12 cellular contexts compared by ENCODE assay signal in the genomic region with DNA sequence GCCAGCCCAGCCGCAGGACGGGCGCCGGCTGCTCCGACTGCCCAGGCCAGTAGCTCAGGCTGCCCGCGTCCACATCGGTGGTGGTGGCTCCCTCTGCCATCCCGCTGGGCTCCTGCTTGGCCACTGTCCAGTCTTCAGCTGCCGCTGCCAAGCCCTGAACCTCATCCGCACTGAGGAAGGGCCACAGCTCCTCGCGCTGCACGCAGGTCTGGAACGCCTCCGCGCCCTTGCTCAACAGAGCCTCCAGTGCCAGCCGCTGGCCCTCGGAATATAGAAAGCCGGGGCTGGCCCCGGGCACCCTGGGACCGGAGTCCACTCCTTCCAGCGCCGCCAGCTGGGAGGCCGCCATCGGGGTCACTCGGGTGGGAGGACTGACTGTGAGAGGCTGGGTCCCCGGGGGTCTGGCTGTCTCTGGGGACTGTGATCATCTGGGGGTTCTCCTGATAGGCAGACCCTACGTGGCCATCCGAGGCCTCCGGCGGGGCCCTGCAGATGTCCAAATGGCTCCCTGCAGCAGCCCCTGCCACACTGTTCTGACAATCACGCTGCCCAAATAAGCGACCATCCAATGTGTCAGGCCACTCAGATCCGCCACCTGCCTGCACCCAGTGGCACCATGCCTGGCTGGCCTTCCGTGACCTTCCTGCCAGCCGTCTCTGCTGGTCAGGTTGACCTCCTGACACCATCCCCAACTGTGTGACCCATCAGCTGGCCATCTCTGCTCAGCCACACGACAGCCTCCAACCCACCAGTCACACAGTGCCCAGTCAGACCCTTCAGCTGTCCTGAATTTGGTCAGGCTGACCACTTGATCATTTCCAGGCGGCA. TPM values are rescaled to one million over a fixed set of nuclear protein-coding genes. Genes with fewer than 3 reads are reported as not detected.
A peak's percentile ranks its signal among the peaks of the same experiment; 100 is the strongest.
DNase-seq lines count a peak whose midpoint lies in the region; ATAC-seq and TF ChIP-seq lines count a peak whose summit lies in the region.
"Had no signal": no experiment of that assay in that cellular context is flagged by ENCODE, and none has a peak within 500 bp of the region (broad histone marks: within the 10 kb centered on the region; RNA-seq: fewer than 3 reads in every experiment).

No MANE protein-coding gene starts in this region.

- H3K9me3 Mint-ChIP-seq in CD4-positive, alpha-beta T cell: no peaks in the 10 kb centered on the region
- no peaks in the 10 kb centered on the region for H3K9me3 Mint-ChIP-seq in osteocyte (ENCODE audit: unreplicated experiment)

- peaks cover 18% of the 10 kb centered on the region for H3K79me2 ChIP-seq in Karpas-422 (ENCODE audit: low read length)

- TF ChIP-seq CTCF in CD4-positive, alpha-beta T cell (IDR thresholded peaks at IDR 0.05): no peak
- TF ChIP-seq CTCF in osteocyte (IDR thresholded peaks at IDR 0.05): no peak

- H3K27ac Mint-ChIP-seq in CD4-positive, alpha-beta T cell: peak overlapping the region; percentile 37
- peak overlapping the region; percentile 59 for H3K27ac Mint-ChIP-seq in osteocyte (ENCODE audit: unreplicated experiment)

- peaks cover 32% of the 10 kb centered on the region for H3K36me3 ChIP-seq in Karpas-422 (ENCODE audit: insufficient read depth, low read length)

- no peak for DNase-seq in CD4-positive, alpha-beta T cell
- DNase-seq in Karpas-422 (peak; percentile 63), ecto neural progenitor cell (ENCODE audit: low spot score) (peak; percentile 50), osteocyte (ENCODE audit: extremely low spot score, unreplicated experiment) (no peak), retina (no peak), GDM1 (lab: John Stamatoyannopoulos, UW) (no peak), middle frontal gyrus (ENCODE audit: extremely low spot score, low spot score) (no peak)
- no peak for DNase-seq in stimulated activated CD4-positive, alpha-beta T cell treated with anti-CD3 and anti-CD28 coated beads, Interleukin-4, amount 100 ng/mL, for 1 hour
- DNase-seq: central memory CD4-positive, alpha-beta T cell; RPMI8226 had no signal

- no peak overlapping the region for H3K4me3 ChIP-seq in Karpas-422 (ENCODE audit: low read length)

- ATAC-seq in CD4-positive, alpha-beta T cell (ENCODE audit: poor library complexity): no peak

- intact Hi-C loops in CD4-positive, alpha-beta T cell (cut with DNase I, micrococcal nuclease): no loop called here

- CTCF ChIA-PET in CD4-positive, alpha-beta T cell (lab: Charles Lee): no interaction called here

- H3K27me3 Mint-ChIP-seq in CD4-positive, alpha-beta T cell: no peaks in the 10 kb centered on the region
- no peaks in the 10 kb centered on the region for H3K27me3 Mint-ChIP-seq in osteocyte (ENCODE audit: unreplicated experiment)

- peaks cover 27% of the 10 kb centered on the region for H3K4me1 Mint-ChIP-seq in CD4-positive, alpha-beta T cell (ENCODE audit: low read depth)
- H3K4me1 Mint-ChIP-seq in osteocyte (ENCODE audit: unreplicated experiment): peaks cover 22% of the 10 kb centered on the region

- no peak overlapping the region for H3K4me3 Mint-ChIP-seq in CD4-positive, alpha-beta T cell
- no peak overlapping the region for H3K4me3 Mint-ChIP-seq in osteocyte (ENCODE audit: unreplicated experiment)

- H3K4me2 ChIP-seq in Karpas-422 (ENCODE audit: low read depth, low read length, poor library complexity, severe bottlenecking): no peak overlapping the region

- peaks cover 19% of the 10 kb centered on the region for H4K20me1 ChIP-seq in Karpas-422 (ENCODE audit: insufficient read depth, low read depth, low read length)

- H3K9me2 ChIP-seq in Karpas-422 (replicated peaks; ENCODE audit: insufficient read depth, low read length): no peaks in the 10 kb centered on the region

- H3K4me1 ChIP-seq in Karpas-422 (ENCODE audit: low read length): peaks cover 20% of the 10 kb centered on the region

- H3K27ac ChIP-seq in CD4-positive, alpha-beta T cell (ENCODE audit: low read depth, low read length): no peak overlapping the region
- H3K27ac ChIP-seq in Karpas-422 (ENCODE audit: low read length): no peak overlapping the region
- H3K27ac ChIP-seq: HL-60, neutrophil had no signal

- H3K9ac ChIP-seq in Karpas-422 (ENCODE audit: low read length): no peak overlapping the region

- no peaks in the 10 kb centered on the region for H3K9me3 ChIP-seq in CD4-positive, alpha-beta T cell (ENCODE audit: control insufficient read depth, low read length)
- no peaks in the 10 kb centered on the region for H3K9me3 ChIP-seq in Karpas-422 (ENCODE audit: low read length)
- H3K9me3 ChIP-seq: neutrophil had no signal

- H3K27me3 ChIP-seq in CD4-positive, alpha-beta T cell (ENCODE audit: control insufficient read depth, insufficient read depth, low read length): no peaks in the 10 kb centered on the region
- H3K27me3 ChIP-seq in Karpas-422 (ENCODE audit: low read length): no peaks in the 10 kb centered on the region
- H3K27me3 ChIP-seq: neutrophil had no signal

- POLR2A ChIA-PET in CD4-positive, alpha-beta T cell (lab: Charles Lee): no interaction called here

- H2AFZ ChIP-seq in Karpas-422 (ENCODE audit: low read length): no peak overlapping the region

- peaks cover 37% of the 10 kb centered on the region for H3K36me3 Mint-ChIP-seq in CD4-positive, alpha-beta T cell (ENCODE audit: low read depth)
- peaks cover 10% of the 10 kb centered on the region for H3K36me3 Mint-ChIP-seq in osteocyte (ENCODE audit: unreplicated experiment)

RNA-seq across cellular contexts. Expression of a gene that starts 1.6 kb away (rescaled TPM):
- 1 to 10 TPM; 1.6 to 2.6 TPM for total RNA-seq in CD4-positive, alpha-beta T cell
- 1.0 and 1.2 TPM in 2 replicates for total RNA-seq in Karpas-422 (2014; rRNA removed; shearing (Covaris generic); ENCODE audit: low replicate concordance)
- total RNA-seq in osteocyte: 1.1 and 1.3 TPM in 2 replicates

RNA-seq across cellular contexts. Expression of a gene that starts 5.7 kb away (rescaled TPM):
- 1,000 to 10,000 TPM; 2,820 to 2,913 TPM for total RNA-seq in CD4-positive, alpha-beta T cell
- total RNA-seq in Karpas-422 (2014; rRNA removed; shearing (Covaris generic); ENCODE audit: low replicate concordance): 3,031 and 4,148 TPM in 2 replicates
- 1,287 and 1,310 TPM in 2 replicates for total RNA-seq in osteocyte

RNA-seq across cellular contexts. Expression of a gene that starts 6.1 kb away (rescaled TPM):
- total RNA-seq in CD4-positive, alpha-beta T cell: 10 to 100 TPM; 14.1 to 15.3 TPM
- 23.0 and 30.6 TPM in 2 replicates for total RNA-seq in Karpas-422 (2014; rRNA removed; shearing (Covaris generic); ENCODE audit: low replicate concordance)
- total RNA-seq in osteocyte: 34.4 and 34.7 TPM in 2 replicates

RNA-seq across cellular contexts. Expression of a gene that starts 6.7 kb away (rescaled TPM):
- not detected for total RNA-seq in CD4-positive, alpha-beta T cell
- total RNA-seq in Karpas-422 (2014; rRNA removed; shearing (Covaris generic); ENCODE audit: low replicate concordance): not detected in 2 replicates
- not detected in 2 replicates for total RNA-seq in osteocyte

RNA-seq across cellular contexts. Expression of a gene that starts 23.9 kb away (rescaled TPM):
- total RNA-seq in CD4-positive, alpha-beta T cell: 10 to 100 TPM; 48.3 to 55.6 TPM
- total RNA-seq in Karpas-422 (2014; rRNA removed; shearing (Covaris generic); ENCODE audit: low replicate concordance): 8.5 and 16.4 TPM in 2 replicates
- 18.5 and 20.3 TPM in 2 replicates for total RNA-seq in osteocyte

Comparison
In these comparisons a context has a peak if more than half of its experiments do, and no peak if none do; other contexts are left out.
1. DNase-seq: peak in Karpas-422 (single experiment) and ecto neural progenitor cell (single experiment); none in CD4-positive, alpha-beta T cell (0 of 10), osteocyte (single experiment), retina (single experiment), stimulated activated CD4-positive, alpha-beta T cell treated with anti-CD3 and anti-CD28 coated beads, Interleukin-4, amount 100 ng/mL, for 1 hour (single experiment), GDM1 (single experiment) and middle frontal gyrus (single experiment).